1 cellular context compared by ENCODE assay signal in genomic region chr2:224584768-224585204, GRCh38.
A peak's percentile ranks its signal among the peaks of the same experiment; 100 is the strongest.
TF ChIP-seq lines count a peak whose summit lies in the region.

No MANE protein-coding gene starts in this region.

TF ChIP-seq in SK-N-SH, 30 proteins besides CTCF, POLR2A, EP300 and RAD21 (continued from another document):
- TF ChIP-seq REST (IDR thresholded peaks at IDR 0.05; ENCODE audit: low read depth, low read length) = no peak
- TF ChIP-seq GABPA (IDR thresholded peaks at IDR 0.05; ENCODE audit: low read depth) = peak; percentile 71
- no peak for TF ChIP-seq NFIC (IDR thresholded peaks at IDR 0.05; ENCODE audit: borderline replicate concordance)
- no peak for TF ChIP-seq POLR2AphosphoS5 (IDR thresholded peaks at IDR 0.05; ENCODE audit: low read depth, low read length)
- 0 out of 2 replicates have a peak, but pooled peaks have one; percentile 5 for TF ChIP-seq YY1 (IDR thresholded peaks at IDR 0.05; ENCODE audit: low read depth)
- TF ChIP-seq USF2 (IDR thresholded peaks at IDR 0.05; ENCODE audit: borderline replicate concordance, low read depth, low read length) = no peak
- no peak; the same call in 1 of the 2 replicates for TF ChIP-seq SIN3A (IDR thresholded peaks at IDR 0.05; ENCODE audit: borderline replicate concordance, low read depth, low read length)
- TF ChIP-seq TAF1 (IDR thresholded peaks at IDR 0.05; ENCODE audit: borderline replicate concordance, low read depth, low read length) = peak; percentile 40; the same call in 1 of the 2 replicates
